20 cellular contexts compared by ENCODE assay signal in the genomic region with DNA sequence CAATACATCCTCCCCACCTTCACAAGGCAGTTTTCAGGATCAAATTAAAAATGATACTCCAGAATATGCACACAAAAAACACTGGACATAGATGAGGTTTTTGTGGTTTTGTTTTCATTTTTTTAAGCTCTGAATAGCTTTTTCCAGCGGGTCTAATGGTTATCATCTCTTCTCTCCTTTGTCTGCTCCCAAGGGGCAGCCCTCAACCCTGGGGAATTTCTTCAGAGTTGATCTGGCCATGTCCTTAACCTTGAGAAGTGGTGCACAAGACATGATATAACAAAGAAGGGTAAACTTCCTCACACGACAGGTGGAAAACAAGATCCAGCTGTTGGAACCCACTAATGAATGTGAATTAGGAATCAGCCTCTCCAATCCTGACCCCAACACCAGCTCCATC. TPM values are rescaled to one million over a fixed set of nuclear protein-coding genes. Genes with fewer than 3 reads are reported as not detected.
DNase-seq lines count a peak whose midpoint lies in the region; ATAC-seq and TF ChIP-seq lines count a peak whose summit lies in the region.
"Had no signal": no experiment of that assay in that cellular context is flagged by ENCODE, and none has a peak within 500 bp of the region (broad histone marks: within the 10 kb centered on the region; RNA-seq: fewer than 3 reads in every experiment).

No MANE protein-coding gene starts in this region.

- H4K20me1 ChIP-seq in BLaER1, result no peaks in the 10 kb centered on the region
- H4K20me1 ChIP-seq in GM23338 (replicated peaks; ENCODE audit: insufficient read depth), result no peaks in the 10 kb centered on the region
- no peaks in the 10 kb centered on the region for H4K20me1 ChIP-seq in OCI-LY7 (ENCODE audit: insufficient read depth, low read length)

- no peak for ATAC-seq in GM23338

- 45% methylated on average over 2 of the region's 2 CpGs for WGBS in esophagus muscularis mucosa

- H3K36me3 ChIP-seq in BLaER1 (no peaks in the 10 kb centered on the region), GM23338 (ENCODE audit: insufficient read depth) (no peaks in the 10 kb centered on the region), esophagus muscularis mucosa (no peaks in the 10 kb centered on the region), OCI-LY7 (ENCODE audit: insufficient read depth, low read length) (no peaks in the 10 kb centered on the region)
- H3K36me3 ChIP-seq: Peyer's patch, SJCRH30 had no signal

- TF ChIP-seq CTCF in GM23338 (conservative IDR thresholded peaks at IDR 0.05; ENCODE audit: low read depth in 2 of 2), result no peak
- TF ChIP-seq CTCF in esophagus muscularis mucosa (IDR thresholded peaks at IDR 0.05), result no peak
- no peak for TF ChIP-seq CTCF in OCI-LY7 (conservative IDR thresholded peaks at IDR 0.05; ENCODE audit: low read length)

- no peak overlapping the region for H3K27ac ChIP-seq in BLaER1
- no peak overlapping the region for H3K27ac ChIP-seq in GM23338 (ENCODE audit: low read depth)
- H3K27ac ChIP-seq in esophagus muscularis mucosa (replicated peaks in 1 of 4), result no peak overlapping the region
- H3K27ac ChIP-seq in OCI-LY7 (ENCODE audit: low read depth, low read length, poor library complexity, severe bottlenecking), result no peak overlapping the region
- H3K27ac ChIP-seq: Peyer's patch, SJCRH30 had no signal

- TF ChIP-seq EP300 in esophagus muscularis mucosa (IDR thresholded peaks at IDR 0.05), result no peak

- no peaks in the 10 kb centered on the region for H3K36me3 Mint-ChIP-seq in GM23338 (ENCODE audit: low read depth)

- H2AFZ ChIP-seq in GM23338 (peak overlapping the region; percentile 18; the same call in 1 of the 2 replicates), OCI-LY7 (ENCODE audit: low read length) (no peak overlapping the region)

- H3K4me1 ChIP-seq in BLaER1 (peaks cover 39% of the 10 kb centered on the region), GM23338 (ENCODE audit: insufficient read depth) (no peaks in the 10 kb centered on the region), esophagus muscularis mucosa (no peaks in the 10 kb centered on the region), OCI-LY7 (ENCODE audit: insufficient read depth, low read length, poor library complexity, severe bottlenecking) (no peaks in the 10 kb centered on the region)
- H3K4me1 ChIP-seq: SJCRH30 had no signal

- no peaks in the 10 kb centered on the region for H3F3A ChIP-seq in GM23338 (replicated peaks; ENCODE audit: low read depth)

- intact Hi-C loops in esophagus muscularis mucosa (cut with DNase I) (no loop called here), OCI-LY7 (cut with micrococcal nuclease; ENCODE audit: unreplicated experiment) (no loop called here)

- no peaks in the 10 kb centered on the region for H3K9me3 Mint-ChIP-seq in GM23338

- H3K4me2 ChIP-seq in BLaER1, result peak overlapping the region; percentile 79
- H3K4me2 ChIP-seq in GM23338, result no peak overlapping the region
- no peak overlapping the region for H3K4me2 ChIP-seq in OCI-LY7 (ENCODE audit: low read length)

- H3K9me3 ChIP-seq in BLaER1 (no peaks in the 10 kb centered on the region), esophagus muscularis mucosa (no peaks in the 10 kb centered on the region), OCI-LY7 (ENCODE audit: low read length) (no peaks in the 10 kb centered on the region)
- H3K9me3 ChIP-seq: Peyer's patch, SJCRH30 had no signal

- TF ChIP-seq POLR2A in esophagus muscularis mucosa (IDR thresholded peaks at IDR 0.05; ENCODE audit: low read depth), result no peak

- no peak overlapping the region for H3K4me3 Mint-ChIP-seq in GM23338

- peak overlapping the region; percentile 48; the same call in 1 of the 2 replicates for H3K9ac ChIP-seq in BLaER1

- H3K27me3 Mint-ChIP-seq in GM23338 (ENCODE audit: insufficient read depth, low read depth, poor library complexity), result no peaks in the 10 kb centered on the region

- CTCF ChIA-PET in OCI-LY7 (lab: Charles Lee; ENCODE audit: unreplicated experiment), result no interaction called here

- H3K27ac Mint-ChIP-seq in GM23338, result no peak overlapping the region

- BruUV-seq in OCI-LY7 (replicated peaks; lab: Mats Ljungman, UMichigan), result no TSS peak

- H3K79me2 ChIP-seq in GM23338 (replicated peaks; ENCODE audit: insufficient read depth) (no peaks in the 10 kb centered on the region), OCI-LY7 (ENCODE audit: insufficient read depth, low read depth, low read length) (no peaks in the 10 kb centered on the region)

- H3K4me3 ChIP-seq in BLaER1 (no peak overlapping the region), GM23338 (no peak overlapping the region), esophagus muscularis mucosa (no peak overlapping the region), OCI-LY7 (ENCODE audit: low read depth, low read length, poor library complexity, severe bottlenecking) (no peak overlapping the region)
- H3K4me3 ChIP-seq: Peyer's patch, SJCRH30 had no signal

- H3K27me3 ChIP-seq in BLaER1 (no peaks in the 10 kb centered on the region), GM23338 (ENCODE audit: insufficient read depth) (no peaks in the 10 kb centered on the region), esophagus muscularis mucosa (peaks cover 0 to 25% (median 0%) of the 10 kb centered on the region in 4 donors)
- H3K27me3 ChIP-seq: Peyer's patch, SJCRH30 had no signal

- DNase-seq in GM23338 (ENCODE audit: low spot score) (no peak), amniotic epithelial cell (ENCODE audit: low read depth) (peak; percentile 27), esophagus muscularis mucosa (ENCODE audit: extremely low spot score) (peak; percentile 53), epidermal melanocyte (ENCODE audit: insufficient read length, low spot score) (no peak), NCI-H2196 treated with DMSO at 0.1 percent for 48 hours (lab: John Stamatoyannopoulos, UW; ENCODE audit: unreplicated experiment) (no peak), NCI-H1417 (lab: John Stamatoyannopoulos, UW) (no peak), OCI-LY7 (ENCODE audit: low spot score) (no peak)
- DNase-seq: MM.1S; NCI-H1092; NCI-H146; NCI-H2029; NCI-H226; NCI-H510A treated with DMSO at 0.1 percent for 48 hours; NCI-H748 treated with DMSO at 0.1 percent for 48 hours; NK-92 treated with Interleukin-12 subunit alpha and Interleukin-12 subunit beta, amount 100 ng/mL, for 24 hours; Peyer's patch; SJCRH30 had no signal

- POLR2A ChIA-PET in OCI-LY7 (lab: Charles Lee), result interaction anchor here (0.6 kb wide), 1 partner anchor 34 kb away, joined by 3 read pairs; no protein-coding TSS in a partner anchor

- no peaks in the 10 kb centered on the region for H3K4me1 Mint-ChIP-seq in GM23338

- H3K9me2 ChIP-seq in GM23338 (ENCODE audit: insufficient read depth) (no peaks in the 10 kb centered on the region; the same call in 1 of the 2 replicates), OCI-LY7 (ENCODE audit: insufficient read depth, low read length) (no peaks in the 10 kb centered on the region)

TF ChIP-seq in GM23338, 12 proteins besides CTCF, POLR2A, EP300 and RAD21 (continues in another document):
- no peak for TF ChIP-seq EZH2 (IDR thresholded peaks at IDR 0.05; ENCODE audit: low read depth, unreplicated experiment)
- TF ChIP-seq CREB1 (CRISPR knock-in tag; IDR thresholded peaks at IDR 0.05; ENCODE audit: low read depth), result no peak
- TF ChIP-seq JUNB (IDR thresholded peaks at IDR 0.05; ENCODE audit: unreplicated experiment), result no peak
- TF ChIP-seq NANOG (IDR thresholded peaks at IDR 0.05; ENCODE audit: borderline replicate concordance), result no peak
- TF ChIP-seq POLR2AphosphoS5 (IDR thresholded peaks at IDR 0.05; ENCODE audit: low read depth), result no peak

RNA-seq across cellular contexts. Expression of gene CD244, which starts 1.5 kb away (rescaled TPM):
- total RNA-seq in GM23338 (2014; rRNA removed; shearing (Covaris generic)), result not detected in 2 replicates
- not detected in 2 replicates for polyA plus RNA-seq in GM23338 (2016; fragmentation: Nextera tagmentation; extraction: Ambion mirVana)
- total RNA-seq in esophagus muscularis mucosa (under 1 TPM in 3 of 4 donors, not detected in 1; 0.13 to 0.83 (median 0.34) TPM), OCI-LY7 (2022) (not detected in 2 replicates)
- not detected in 2 replicates for total RNA-seq in OCI-LY7 (2014; rRNA removed; shearing (Covaris generic))
- total RNA-seq: A172, SJCRH30 had no signal
- polyA plus RNA-seq: AG04450 had no signal

RNA-seq across cellular contexts. Expression of gene ITLN1, which starts 20.8 kb away (rescaled TPM):
- not detected in 2 replicates for total RNA-seq in GM23338 (2014; rRNA removed; shearing (Covaris generic))
- not detected in 2 replicates for polyA plus RNA-seq in GM23338 (2016; fragmentation: Nextera tagmentation; extraction: Ambion mirVana)
- total RNA-seq in esophagus muscularis mucosa, result 1 to 10 TPM in 1 of 4 donors, under 1 TPM in 1, not detected in 2; 0.66 to 2.2 TPM
- not detected in 2 replicates for total RNA-seq in OCI-LY7 (2014; rRNA removed; shearing (Covaris generic))
- total RNA-seq in OCI-LY7 (2022), result not detected in 2 replicates
- total RNA-seq: A172, SJCRH30 had no signal
- polyA plus RNA-seq: AG04450 had no signal

Comparison
In these comparisons a context has a peak if more than half of its experiments do, and no peak if none do; other contexts are left out.
1. DNase-seq: peak in amniotic epithelial cell (single experiment) and esophagus muscularis mucosa (single experiment); none in GM23338 (single experiment), epidermal melanocyte (single experiment), NCI-H2196 treated with DMSO at 0.1 percent for 48 hours (single experiment), NCI-H1417 (0 of 3) and OCI-LY7 (single experiment).